9 cellular contexts compared by ENCODE assay signal in the genomic region with DNA sequence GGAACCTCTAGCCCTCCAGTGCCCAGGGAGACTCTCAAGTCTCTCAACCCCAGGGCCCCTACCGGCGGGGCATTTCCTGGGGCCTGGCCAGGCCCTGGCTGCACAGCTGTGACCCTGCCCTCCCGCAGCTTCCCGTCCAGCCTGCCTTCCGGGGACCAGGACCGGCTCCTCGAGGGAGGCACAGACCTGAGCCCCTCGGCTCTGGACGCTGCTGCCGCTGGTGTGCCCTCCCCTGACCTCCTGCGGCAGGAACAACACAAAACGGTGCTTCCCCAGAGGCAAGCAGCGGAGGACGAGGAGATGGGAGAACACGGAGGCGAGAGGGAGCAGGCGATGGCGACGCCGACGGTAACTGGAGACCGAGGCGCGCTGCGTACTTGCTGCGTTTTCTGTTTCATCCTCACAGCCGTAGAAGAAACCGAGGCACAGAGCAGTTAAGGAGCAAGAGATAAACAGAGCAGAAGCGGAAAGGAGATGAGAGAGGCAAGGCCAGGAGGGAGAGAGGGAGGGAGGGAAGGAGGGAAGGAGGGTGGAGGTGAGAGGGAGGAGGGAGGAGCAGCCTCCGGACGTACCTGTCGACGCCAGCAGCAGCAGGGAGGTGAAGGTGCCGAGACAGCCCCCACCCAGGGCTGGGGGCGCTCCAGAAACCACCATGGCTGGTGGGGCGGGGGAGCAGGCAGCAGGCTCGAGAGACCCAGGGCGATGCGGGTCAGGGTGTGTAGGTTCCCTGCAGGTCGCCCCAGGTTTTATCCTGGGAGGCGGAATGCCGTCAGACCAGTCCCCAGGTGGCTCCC. TPM values are rescaled to one million over a fixed set of nuclear protein-coding genes. Genes with fewer than 3 reads are reported as not detected.
DNase-seq lines count a peak whose midpoint lies in the region; ATAC-seq lines count a peak whose summit lies in the region.
"Had no signal": no experiment of that assay in that cellular context is flagged by ENCODE, and none has a peak within 500 bp of the region (broad histone marks: within the 10 kb centered on the region; RNA-seq: fewer than 3 reads in every experiment).

A gene with protein sequence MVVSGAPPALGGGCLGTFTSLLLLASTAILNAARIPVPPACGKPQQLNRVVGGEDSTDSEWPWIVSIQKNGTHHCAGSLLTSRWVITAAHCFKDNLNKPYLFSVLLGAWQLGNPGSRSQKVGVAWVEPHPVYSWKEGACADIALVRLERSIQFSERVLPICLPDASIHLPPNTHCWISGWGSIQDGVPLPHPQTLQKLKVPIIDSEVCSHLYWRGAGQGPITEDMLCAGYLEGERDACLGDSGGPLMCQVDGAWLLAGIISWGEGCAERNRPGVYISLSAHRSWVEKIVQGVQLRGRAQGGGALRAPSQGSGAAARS (minus strand): TSS at position 720 of the 794 bp plus-strand sequence. CDS start 66 bp downstream, at position 654.

- H3K9ac ChIP-seq in iPS-18a (ENCODE audit: low read length): no peak within 1 kb of the TSS

- intact Hi-C loops in activated CD4-positive, alpha-beta memory T cell treated with anti-CD3 and anti-CD28 coated beads for 36 hours (cut with micrococcal nuclease): no loop called here

- peaks cover 34% of the 10 kb centered on the region for H3K27me3 ChIP-seq in iPS-18a (ENCODE audit: control insufficient read depth, insufficient read depth, low read length)

- peak within 1 kb of the TSS; percentile 70 for H3K4me3 Mint-ChIP-seq in activated CD4-positive, alpha-beta memory T cell treated with anti-CD3 and anti-CD28 coated beads for 36 hours
- H3K4me3 Mint-ChIP-seq in stimulated activated naive CD8-positive, alpha-beta T cell treated with anti-CD3 and anti-CD28 coated beads, Interleukin-15, amount 100 ng/mL, for 72 hours: peak within 1 kb of the TSS; percentile 82 to 84

- H3K9me3 ChIP-seq in iPS-18a (ENCODE audit: control insufficient read depth, low read depth, low read length): no peaks in the 10 kb centered on the region

- no peaks in the 10 kb centered on the region for H3K4me1 ChIP-seq in iPS-18a (ENCODE audit: control insufficient read depth, low read depth, low read length)

- H3K27ac Mint-ChIP-seq in activated CD4-positive, alpha-beta memory T cell treated with anti-CD3 and anti-CD28 coated beads for 36 hours: no peak within 1 kb of the TSS
- peak within 1 kb of the TSS; percentile 15 to 48 for H3K27ac Mint-ChIP-seq in stimulated activated naive CD8-positive, alpha-beta T cell treated with anti-CD3 and anti-CD28 coated beads, Interleukin-15, amount 100 ng/mL, for 72 hours

- POLR2A ChIA-PET in activated CD4-positive, alpha-beta memory T cell treated with anti-CD3 and anti-CD28 coated beads for 36 hours (lab: Charles Lee): no interaction called here

- peaks cover 5% of the 10 kb centered on the region for H3K4me1 Mint-ChIP-seq in activated CD4-positive, alpha-beta memory T cell treated with anti-CD3 and anti-CD28 coated beads for 36 hours (ENCODE audit: low read depth)
- H3K4me1 Mint-ChIP-seq in stimulated activated naive CD8-positive, alpha-beta T cell treated with anti-CD3 and anti-CD28 coated beads, Interleukin-15, amount 100 ng/mL, for 72 hours: peaks cover 24% of the 10 kb centered on the region

- ATAC-seq in stimulated activated naive CD8-positive, alpha-beta T cell treated with anti-CD3 and anti-CD28 coated beads, Interleukin-15, amount 100 ng/mL, for 72 hours: peak; percentile 62

- peak; percentile 15 for DNase-seq in NCI-H510A treated with DMSO at 0.1 percent for 48 hours (lab: John Stamatoyannopoulos, UW)
- DNase-seq in NCI-H510A (lab: John Stamatoyannopoulos, UW): no peak
- peak; percentile 21 for DNase-seq in activated CD4-positive, alpha-beta memory T cell treated with anti-CD3 and anti-CD28 coated beads for 36 hours
- no peak for DNase-seq in stimulated activated naive CD8-positive, alpha-beta T cell treated with anti-CD3 and anti-CD28 coated beads, Interleukin-15, amount 100 ng/mL, for 72 hours
- no peak for DNase-seq in Kasumi-1 (lab: John Stamatoyannopoulos, UW)
- DNase-seq in superior temporal gyrus (ENCODE audit: extremely low spot score): no peak
- DNase-seq in hepatic stellate cell (ENCODE audit: low spot score): no peak
- DNase-seq: foreskin melanocyte had no signal

- peaks cover 4% of the 10 kb centered on the region for H3K36me3 Mint-ChIP-seq in activated CD4-positive, alpha-beta memory T cell treated with anti-CD3 and anti-CD28 coated beads for 36 hours

- CTCF ChIA-PET in activated CD4-positive, alpha-beta memory T cell treated with anti-CD3 and anti-CD28 coated beads for 36 hours (lab: Charles Lee): no interaction called here

- no peak within 1 kb of the TSS for H3K27ac ChIP-seq in iPS-18a (ENCODE audit: low read length)

- H3K4me3 ChIP-seq in iPS-18a (ENCODE audit: low read length): peak within 1 kb of the TSS; percentile 23

- H3K9me3 Mint-ChIP-seq in activated CD4-positive, alpha-beta memory T cell treated with anti-CD3 and anti-CD28 coated beads for 36 hours: peaks cover 18% of the 10 kb centered on the region
- H3K9me3 Mint-ChIP-seq in stimulated activated naive CD8-positive, alpha-beta T cell treated with anti-CD3 and anti-CD28 coated beads, Interleukin-15, amount 100 ng/mL, for 72 hours: peaks cover 10 to 35% of the 10 kb centered on the region in 2 donors

- peaks cover 11% of the 10 kb centered on the region for H3K27me3 Mint-ChIP-seq in activated CD4-positive, alpha-beta memory T cell treated with anti-CD3 and anti-CD28 coated beads for 36 hours
- H3K27me3 Mint-ChIP-seq in stimulated activated naive CD8-positive, alpha-beta T cell treated with anti-CD3 and anti-CD28 coated beads, Interleukin-15, amount 100 ng/mL, for 72 hours: peaks cover 30% of the 10 kb centered on the region

- H3K36me3 ChIP-seq in iPS-18a (ENCODE audit: control insufficient read depth, low read depth, low read length): no peaks in the 10 kb centered on the region

RNA-seq across cellular contexts. Expression of the gene that starts here (rescaled TPM):
- under 1 TPM; 0.24 to 0.38 TPM for total RNA-seq in activated CD4-positive, alpha-beta memory T cell treated with anti-CD3 and anti-CD28 coated beads for 36 hours

Comparison
In these comparisons a context has a peak if more than half of its experiments do, and no peak if none do; other contexts are left out.
1. Peak in DNase-seq in activated CD4-positive, alpha-beta memory T cell treated with anti-CD3 and anti-CD28 coated beads for 36 hours; RNA of the gene not detected or under 1 TPM.